ENCODE assay signal across 8 cellular contexts in the genomic region with DNA sequence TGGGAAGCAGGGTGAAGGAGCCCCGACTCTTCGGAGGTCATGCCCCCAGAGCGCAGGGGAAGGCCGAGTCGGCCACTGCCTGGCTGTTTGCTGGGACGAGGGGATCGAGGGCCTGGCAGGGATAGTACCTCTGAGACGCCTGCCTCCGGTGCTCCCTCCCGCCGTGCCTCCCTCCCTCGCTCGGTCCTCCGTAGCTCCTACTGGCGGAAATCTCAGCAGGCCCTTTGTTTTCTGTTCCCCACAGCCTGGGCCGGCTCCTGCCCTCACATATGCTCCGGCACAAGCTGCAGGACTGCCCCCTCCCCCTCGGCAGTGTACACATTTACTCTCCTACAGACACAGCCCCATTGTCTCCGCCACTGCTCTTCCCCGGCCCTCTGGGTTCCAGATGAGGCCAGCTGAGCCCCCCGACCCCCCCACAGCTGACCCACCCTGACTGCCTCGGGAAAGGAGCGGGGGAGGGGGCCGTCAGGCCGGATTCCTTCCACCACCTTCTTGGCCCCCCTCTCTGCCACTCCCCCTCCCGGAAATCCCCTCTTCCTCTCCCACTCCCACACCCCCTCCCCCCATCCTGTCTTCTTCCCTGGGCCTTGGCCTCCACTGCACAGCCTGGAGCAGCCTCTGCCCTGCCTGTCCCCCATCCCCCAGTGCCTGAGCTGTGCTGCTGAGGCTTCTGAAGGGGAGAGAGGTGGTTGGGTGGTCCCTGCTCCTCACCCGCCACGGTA. TPM values are rescaled to one million over a fixed set of nuclear protein-coding genes. Genes with fewer than 3 reads are reported as not detected.
DNase-seq lines count a peak whose midpoint lies in the region; ATAC-seq and TF ChIP-seq lines count a peak whose summit lies in the region.

No MANE protein-coding gene starts in this region.

- H3K9me3 ChIP-seq in iPS-18a (ENCODE audit: control insufficient read depth, low read depth, low read length): no peaks in the 10 kb centered on the region
- no peaks in the 10 kb centered on the region for H3K9me3 ChIP-seq in gastrocnemius medialis

- H3K36me3 ChIP-seq in iPS-18a (ENCODE audit: control insufficient read depth, low read depth, low read length) (peaks cover 35% of the 10 kb centered on the region), gastrocnemius medialis (no peaks in the 10 kb centered on the region)

- H3K9ac ChIP-seq in iPS-18a (ENCODE audit: low read length): peak overlapping the region; percentile 99

- no peaks in the 10 kb centered on the region for H3K27me3 ChIP-seq in iPS-18a (ENCODE audit: control insufficient read depth, insufficient read depth, low read length)
- no peaks in the 10 kb centered on the region for H3K27me3 ChIP-seq in gastrocnemius medialis

- peak overlapping the region; percentile 99 for H3K4me3 ChIP-seq in iPS-18a (ENCODE audit: low read length)
- H3K4me3 ChIP-seq in gastrocnemius medialis: peak overlapping the region; percentile 71 to 89 (median 76)

- TF ChIP-seq POLR2A in gastrocnemius medialis (IDR thresholded peaks at IDR 0.05): no peak

- in situ Hi-C loops in gastrocnemius medialis (cut with MboI; ENCODE audit: low sequenced_read_pairs in 4 of 4): no loop called here

- peak overlapping the region; percentile 93 to 99 (median 98) for H3K27ac Mint-ChIP-seq in brain

- DNase-seq in stimulated activated naive CD4-positive, alpha-beta T cell (lab: John Stamatoyannopoulos, UW): peak in 4 of 6 experiments; percentile 12 to 47 (median 40)
- no peak for DNase-seq in stimulated activated naive CD4-positive, alpha-beta T cell treated with Interleukin-2 at 50 U/mL for 16 hours (lab: John Stamatoyannopoulos, UW)
- DNase-seq in NCI-H748 treated with DMSO at 0.1 percent for 48 hours (lab: John Stamatoyannopoulos, UW) (peak; percentile 70), gastrocnemius medialis (no peak), MV-4-11 (lab: John Stamatoyannopoulos, UW) (no peak)

- intact Hi-C loops in gastrocnemius medialis (cut with DNase I; ENCODE audit: low total_unique reads): no loop called here

- H3K27me3 Mint-ChIP-seq in brain: peaks cover 12% of the 10 kb centered on the region

- H3K27ac ChIP-seq in iPS-18a (ENCODE audit: low read length) (peak overlapping the region; percentile 99), gastrocnemius medialis (peak overlapping the region; percentile 68 to 81 (median 72))

- no peak for TF ChIP-seq CTCF in brain (conservative IDR thresholded peaks at IDR 0.05)
- TF ChIP-seq CTCF in gastrocnemius medialis (IDR thresholded peaks at IDR 0.05 in 4 of 5, conservative IDR thresholded peaks at IDR 0.05 in 1 of 5): no peak

- H3K4me3 Mint-ChIP-seq in brain: peak overlapping the region; percentile 92 to 98 (median 93)

- peaks cover 17% of the 10 kb centered on the region for H3K36me3 Mint-ChIP-seq in brain

- peaks cover 0 to 2% (median 0%) of the 10 kb centered on the region in 5 experiments for H3K9me3 Mint-ChIP-seq in brain

- peaks cover 69% of the 10 kb centered on the region for H3K4me1 Mint-ChIP-seq in brain

- ATAC-seq in gastrocnemius medialis (no peak), GM18868 (IDR thresholded peaks at IDR 0.05; ENCODE audit: unreplicated experiment) (no peak)

- H3K4me1 ChIP-seq in iPS-18a (ENCODE audit: control insufficient read depth, low read depth, low read length) (peaks cover 22% of the 10 kb centered on the region), gastrocnemius medialis (peaks cover 27 to 29% of the 10 kb centered on the region in 2 donors)

RNA-seq across cellular contexts. Expression of gene TRAF4, which starts 1.4 kb away (rescaled TPM):
- 53.8 TPM for polyA plus RNA-seq in brain (ENCODE audit: insufficient read depth, low read depth, low replicate concordance)
- total RNA-seq in gastrocnemius medialis: 1 to 10 TPM; 2.0 to 6.4 (median 3.8) TPM

RNA-seq across cellular contexts. Expression of gene NEK8, which starts 16.6 kb away (rescaled TPM):
- 2.1 TPM for polyA plus RNA-seq in brain (ENCODE audit: insufficient read depth, low read depth, low replicate concordance)
- total RNA-seq in gastrocnemius medialis: 1 to 10 TPM; 1.3 to 8.1 (median 1.9) TPM

RNA-seq across cellular contexts. Expression of gene TLCD1, which starts 19.2 kb away (rescaled TPM):
- 7.0 TPM for polyA plus RNA-seq in brain (ENCODE audit: insufficient read depth, low read depth, low replicate concordance)
- under 1 TPM in 3 of 4 donors, not detected in 1; 0.46 to 0.82 (median 0.75) TPM for total RNA-seq in gastrocnemius medialis

RNA-seq across cellular contexts. Expression of gene RPL23A, which starts 25.4 kb away (rescaled TPM):
- 1,609 TPM for polyA plus RNA-seq in brain (ENCODE audit: insufficient read depth, low read depth, low replicate concordance)
- total RNA-seq in gastrocnemius medialis: 100 to 1,000 TPM; 434 to 647 (median 533) TPM

RNA-seq across cellular contexts. Expression of gene RAB34, which starts 27.5 kb away (rescaled TPM):
- 41.9 TPM for polyA plus RNA-seq in brain (ENCODE audit: insufficient read depth, low read depth, low replicate concordance)
- 10 to 100 TPM; 14.9 to 53.3 (median 32.7) TPM for total RNA-seq in gastrocnemius medialis

Comparison
In these comparisons a context has a peak if more than half of its experiments do, and no peak if none do; other contexts are left out.
1. DNase-seq: peak in stimulated activated naive CD4-positive, alpha-beta T cell (4 of 6) and NCI-H748 treated with DMSO at 0.1 percent for 48 hours (single experiment); none in stimulated activated naive CD4-positive, alpha-beta T cell treated with Interleukin-2 at 50 U/mL for 16 hours (single experiment), gastrocnemius medialis (0 of 2) and MV-4-11 (single experiment).